ENCODE assay signal across 22 cellular contexts in genomic region chr1:200981278-200981677, GRCh38.
"Had no signal": no experiment of that assay in that cellular context is flagged by ENCODE, and none has a peak within 500 bp of the region (broad histone marks: within the 10 kb centered on the region; RNA-seq: fewer than 3 reads in every experiment).

No MANE protein-coding gene starts in this region.

- ATAC-seq: HepG2 had no signal

- H3K27ac ChIP-seq: SJSA1, SK-N-MC had no signal

- H3K4me1 ChIP-seq: SJSA1 had no signal

- H3K9me3 ChIP-seq: SJSA1 had no signal

- DNase-seq: IMR-90, Karpas-422, KG1, MG63, NCI-H1092, NCI-H1105 treated with DMSO at 0.1 percent for 48 hours, NCI-H1417 treated with DMSO at 0.1 percent for 48 hours, NCI-H146, NCI-H1694 treated with DMSO at 0.1 percent for 48 hours, NCI-H1930, NCI-H2081, NCI-H2107, NCI-H2227 treated with DMSO at 0.1 percent for 48 hours, NCI-H524 treated with DMSO at 0.1 percent for 48 hours, NCI-H69, NCI-H774, Right ventricle myocardium superior, RPMI8226, SIG-M5 had no signal

- H3K36me3 ChIP-seq: MG63, SJSA1 had no signal

- H3K27me3 ChIP-seq: MG63, SJSA1 had no signal

- H3K4me3 ChIP-seq: MG63, SJSA1, SK-N-MC had no signal
